Comparison of ENCODE assay signal across 15 cellular contexts in genomic region chr19:40304306-40304705, GRCh38.
"Had no signal": no experiment of that assay in that cellular context is flagged by ENCODE, and none has a peak within 500 bp of the region (broad histone marks: within the 10 kb centered on the region; RNA-seq: fewer than 3 reads in every experiment).

No MANE protein-coding gene starts in this region.

- FAIRE-seq: islet of Langerhans had no signal

- H3K9me3 Mint-ChIP-seq: dendritic cell treated with granulocyte-macrophage colony-stimulating factor and Interleukin-4, amounts not matched to agents 40 ng/mL and 50 ng/mL, for 4 days; endodermal cell; nephron progenitor cell had no signal

- H3K4me1 Mint-ChIP-seq: activated CD4-positive, alpha-beta T cell treated with anti-CD3 and anti-CD28 coated beads for 36 hours; endodermal cell had no signal

- H3K4me3 Mint-ChIP-seq: activated CD4-positive, alpha-beta T cell treated with anti-CD3 and anti-CD28 coated beads for 36 hours; dendritic cell treated with granulocyte-macrophage colony-stimulating factor and Interleukin-4, amounts not matched to agents 40 ng/mL and 50 ng/mL, for 4 days; endodermal cell; nephron progenitor cell had no signal

- H3K27me3 Mint-ChIP-seq: activated CD4-positive, alpha-beta T cell treated with anti-CD3 and anti-CD28 coated beads for 36 hours; dendritic cell treated with granulocyte-macrophage colony-stimulating factor and Interleukin-4, amounts not matched to agents 40 ng/mL and 50 ng/mL, for 4 days had no signal

- ATAC-seq: activated CD4-positive, alpha-beta T cell treated with anti-CD3 and anti-CD28 coated beads for 36 hours; foreskin keratinocyte; heart right ventricle; left lung; stimulated activated naive CD8-positive, alpha-beta T cell treated with anti-CD3 and anti-CD28 coated beads, Interleukin-15, Interleukin-2, amounts not matched to agents 100 U/mL and 50 U/mL, for 24 hours; upper lobe of right lung had no signal

- H3K27ac Mint-ChIP-seq: activated CD4-positive, alpha-beta T cell treated with anti-CD3 and anti-CD28 coated beads for 36 hours; dendritic cell treated with granulocyte-macrophage colony-stimulating factor and Interleukin-4, amounts not matched to agents 40 ng/mL and 50 ng/mL, for 4 days; endodermal cell had no signal

- DNase-seq: activated CD4-positive, alpha-beta T cell treated with anti-CD3 and anti-CD28 coated beads for 36 hours; activated naive CD4-positive, alpha-beta T cell treated with anti-CD3 and anti-CD28 coated beads, Interleukin-2, amount 50 U/mL, for 16 hours; central memory CD4-positive, alpha-beta T cell; endodermal cell; heart right ventricle; nephron progenitor cell; sigmoid colon; stimulated activated CD4-positive, alpha-beta T cell treated with anti-CD3 and anti-CD28 coated beads, Interleukin-12 subunit alpha, Interleukin-12 subunit beta, amount 100 ng/mL, for 4 hours; stimulated activated naive CD8-positive, alpha-beta T cell treated with anti-CD3 and anti-CD28 coated beads, Interleukin-15, Interleukin-2, amounts not matched to agents 100 U/mL and 50 U/mL, for 24 hours; T1000; upper lobe of right lung had no signal
